9 cellular contexts compared by ENCODE assay signal in the genomic region with DNA sequence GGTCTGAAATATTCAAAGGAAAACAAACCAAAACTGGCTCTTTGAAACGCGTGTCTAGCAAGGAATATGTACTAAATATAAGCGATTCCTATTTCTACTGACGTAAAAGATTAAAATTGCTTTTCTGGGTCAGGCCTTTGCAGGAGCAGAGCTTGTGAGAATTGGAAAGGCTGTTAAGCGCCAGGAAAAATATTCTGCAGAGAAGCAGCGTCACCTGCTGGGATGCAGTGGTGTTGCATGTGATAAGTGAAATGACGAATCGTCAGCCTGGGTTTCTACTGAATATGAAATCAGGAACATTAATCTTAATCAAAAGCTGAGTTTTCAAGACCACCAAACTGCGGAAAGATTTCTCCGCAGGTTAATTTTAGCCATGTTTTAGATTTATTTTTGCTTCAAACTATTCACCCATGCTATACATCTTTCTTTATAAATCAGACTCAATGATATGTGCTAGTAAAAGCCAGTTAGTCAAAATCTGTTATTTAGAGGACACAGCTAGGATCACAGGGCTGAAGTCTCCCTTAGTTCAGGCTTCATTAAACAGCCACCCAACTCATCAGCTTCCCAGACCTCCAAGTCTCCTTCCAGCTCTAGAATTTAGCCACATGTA.
A peak's percentile ranks its signal among the peaks of the same experiment; 100 is the strongest.
DNase-seq lines count a peak whose midpoint lies in the region; ATAC-seq and TF ChIP-seq lines count a peak whose summit lies in the region.
"Had no signal": no experiment of that assay in that cellular context is flagged by ENCODE, and none has a peak within 500 bp of the region (broad histone marks: within the 10 kb centered on the region; RNA-seq: fewer than 3 reads in every experiment).

No MANE protein-coding gene starts in this region.

- POLR2A ChIA-PET in AG04450 (lab: Yijun Ruan, JAX) = interaction anchor here (1.0 kb wide), 2 partner anchors 60 to 209 kb away, joined by 3 to 4 read pairs; no protein-coding TSS in a partner anchor

- no peaks in the 10 kb centered on the region for H3K4me1 ChIP-seq in SJCRH30
- H3K4me1 ChIP-seq in right atrium auricular region = no peaks in the 10 kb centered on the region

- H3K27ac ChIP-seq in AG04450 (ENCODE audit: low read depth, low read length) (no peak overlapping the region), SJCRH30 (no peak overlapping the region), right atrium auricular region (no peak overlapping the region)

- TF ChIP-seq CTCF in AG04450 (IDR thresholded peaks at IDR 0.05; ENCODE audit: low read depth, low read length) (peak; percentile 99), right atrium auricular region (IDR thresholded peaks at IDR 0.05) (peak; percentile 85 to 92)

- H3K36me3 ChIP-seq in SJCRH30 (no peaks in the 10 kb centered on the region), right atrium auricular region (no peaks in the 10 kb centered on the region)

- DNase-seq in AG04450 (ENCODE audit: low read depth, low spot score) = peak; percentile 63
- peak; percentile 57 for DNase-seq in Jurkat, Clone E6-1 (ENCODE audit: low read depth, low spot score)
- peak; percentile 30 to 73 for DNase-seq in SJCRH30
- DNase-seq in amygdala (lab: John Stamatoyannopoulos, UW) = peak in 42 of 56 donors; percentile 3 to 87 (median 30)
- DNase-seq in right atrium auricular region (ENCODE audit: low spot score) = peak; percentile 85
- peak; percentile 81 for DNase-seq in retina

- H3K9me3 ChIP-seq in AG04450 (ENCODE audit: control insufficient read depth, insufficient read depth, low read length) (no peaks in the 10 kb centered on the region), SJCRH30 (replicated peaks) (no peaks in the 10 kb centered on the region), right atrium auricular region (no peaks in the 10 kb centered on the region)

- no peaks in the 10 kb centered on the region for H3K27me3 ChIP-seq in AG04450 (ENCODE audit: control insufficient read depth, insufficient read depth, low read length)
- H3K27me3 ChIP-seq in SJCRH30 = no peaks in the 10 kb centered on the region
- no peaks in the 10 kb centered on the region for H3K27me3 ChIP-seq in right atrium auricular region

- no peak overlapping the region for H3K4me3 ChIP-seq in AG04450 (ENCODE audit: low read depth, low read length)
- H3K4me3 ChIP-seq in Jurkat, Clone E6-1 (ENCODE audit: low read length) = no peak overlapping the region
- H3K4me3 ChIP-seq in SJCRH30 = no peak overlapping the region
- H3K4me3 ChIP-seq in right atrium auricular region = no peak overlapping the region
- H3K4me3 ChIP-seq: skin epidermis had no signal

- CTCF ChIA-PET in AG04450 (lab: Charles Lee) = interaction anchor here (0.6 to 4.7 kb wide), 48 partner anchors 8 to 785 kb away, joined by 3 to 69 read pairs (median 5); no protein-coding TSS in a partner anchor

- ATAC-seq in GM18861 (IDR thresholded peaks at IDR 0.05; ENCODE audit: unreplicated experiment) (peak; percentile 78), GM18858 (IDR thresholded peaks at IDR 0.05; ENCODE audit: unreplicated experiment) (no peak)

Comparison
In these comparisons a context has a peak if more than half of its experiments do, and no peak if none do; other contexts are left out.
1. DNase-seq: peak in every context shown above with its lines; median percentile 85 in right atrium auricular region; 81 in retina; 63 in AG04450; 57 in Jurkat, Clone E6-1; 52 in SJCRH30; 30 in amygdala.